In the genomic region with DNA sequence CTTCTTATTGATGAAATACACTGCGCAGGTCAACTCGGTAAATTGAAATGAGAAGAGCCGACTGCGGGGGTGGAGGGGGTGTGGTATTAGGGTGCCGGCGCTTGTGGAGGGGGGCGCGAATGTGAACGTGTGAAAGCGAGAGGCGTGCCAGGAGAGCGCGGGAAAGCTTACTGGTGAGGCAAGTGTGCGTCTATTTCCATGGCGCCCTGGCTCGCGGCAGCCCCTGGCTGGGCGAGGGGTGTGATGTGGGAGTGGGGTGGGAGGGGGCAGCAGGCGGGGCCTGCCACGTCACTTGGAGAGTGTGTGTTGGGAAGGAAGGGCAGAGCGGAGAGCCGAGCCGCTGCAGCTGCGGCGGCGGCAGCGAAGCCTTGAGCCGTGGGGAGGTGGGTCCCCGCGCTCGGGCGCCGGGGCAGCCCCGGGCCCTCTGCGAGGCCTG, we compare ENCODE assay signal across 8 cellular contexts.
DNase-seq lines count a peak whose midpoint lies in the region; ATAC-seq, FAIRE-seq and TF ChIP-seq lines count a peak whose summit lies in the region.

No MANE protein-coding gene starts in this region.

- H3K4me3 Mint-ChIP-seq in astrocyte (ENCODE audit: unreplicated experiment) = peak overlapping the region; percentile 84

- H3K4me2 ChIP-seq in astrocyte (ENCODE audit: low read length) = peak overlapping the region; percentile 88

- H2AFZ ChIP-seq in astrocyte (ENCODE audit: low read depth, low read length) = peak overlapping the region; percentile 78

- FAIRE-seq in astrocyte (lab: Jason Lieb, UNC) = no peak

- H3K36me3 ChIP-seq in astrocyte (ENCODE audit: insufficient read depth, low read length) (no peaks in the 10 kb centered on the region), lower lobe of right lung (no peaks in the 10 kb centered on the region), transverse colon (no peaks in the 10 kb centered on the region)

- TF ChIP-seq CTCF in astrocyte (IDR thresholded peaks at IDR 0.05; ENCODE audit: insufficient read depth, low read depth, low read length) = no peak
- no peak for TF ChIP-seq CTCF in lower lobe of right lung (IDR thresholded peaks at IDR 0.05)
- no peak for TF ChIP-seq CTCF in transverse colon (IDR thresholded peaks at IDR 0.05)

- H3K9me3 Mint-ChIP-seq in astrocyte (ENCODE audit: unreplicated experiment) = peaks cover 1% of the 10 kb centered on the region

- H3K79me2 ChIP-seq in astrocyte (ENCODE audit: insufficient read depth, low read length) = peaks cover 3% of the 10 kb centered on the region

- no peaks in the 10 kb centered on the region for H4K20me1 ChIP-seq in astrocyte (ENCODE audit: insufficient read depth, low read length)

- no peaks in the 10 kb centered on the region for H3K4me1 Mint-ChIP-seq in astrocyte (ENCODE audit: low read depth, unreplicated experiment)

- H3K27ac Mint-ChIP-seq in astrocyte (ENCODE audit: unreplicated experiment) = peak overlapping the region; percentile 12

- peaks cover 12% of the 10 kb centered on the region for H3K27me3 ChIP-seq in astrocyte (ENCODE audit: insufficient read depth, low read length)
- H3K27me3 ChIP-seq in lower lobe of right lung (ENCODE audit: low read depth) = peaks cover 48% of the 10 kb centered on the region
- peaks cover 73% of the 10 kb centered on the region for H3K27me3 ChIP-seq in transverse colon

- H3K4me1 ChIP-seq in astrocyte (ENCODE audit: insufficient read depth, low read length) (peaks cover 9% of the 10 kb centered on the region), lower lobe of right lung (peaks cover 13% of the 10 kb centered on the region), transverse colon (peaks cover 0 to 17% (median 8%) of the 10 kb centered on the region in 4 donors)

- in situ Hi-C loops in transverse colon (cut with MboI; ENCODE audit: low pct_ligation_motif_present in 1 of 4, low pct_unique_long_range_greater_than_20kb in 1 of 4, low sequenced_read_pairs in 3 of 4) = no loop called here

- WGBS in transverse colon (ENCODE audit: low coverage in 1 of 2), 2 donors = 11 to 14% methylated on average over 10 to 32 of the region's 35 CpGs

- peak overlapping the region; percentile 56 for H3K4me3 ChIP-seq in astrocyte (ENCODE audit: insufficient read depth, low read depth, low read length)
- H3K4me3 ChIP-seq in lower lobe of right lung = peak overlapping the region; percentile 40
- peak overlapping the region in 3 of 4 donors; percentile 17 to 49 (median 26) for H3K4me3 ChIP-seq in transverse colon

- TF ChIP-seq EP300 in transverse colon (IDR thresholded peaks at IDR 0.05; ENCODE audit: low read depth) = no peak

- H3K27ac ChIP-seq in astrocyte (ENCODE audit: low read depth, low read length) (no peak overlapping the region), lower lobe of right lung (no peak overlapping the region), transverse colon (no peak overlapping the region)

- intact Hi-C loops in lower lobe of right lung (cut with DNase I) (no loop called here), transverse colon (cut with DNase I; ENCODE audit: low total_unique reads) (no loop called here)

- peak in 1 of 2 donors; percentile 19 for ATAC-seq in lower lobe of right lung

- DNase-seq in activated gamma-delta T cell (lab: John Stamatoyannopoulos, UW) (peak; percentile 13), activated gamma-delta T cell treated with Interleukin-2 at 50 U/mL for 16 hours (no peak), astrocyte (ENCODE audit: low read depth) (peak; percentile 27), lower lobe of right lung (no peak), transverse colon (no peak), UCSD-AML1 (lab: John Stamatoyannopoulos, UW; ENCODE audit: unreplicated experiment) (no peak), COLO668 (lab: John Stamatoyannopoulos, UW; ENCODE audit: unreplicated experiment) (no peak), AG08396 (ENCODE audit: low spot score) (no peak)

- peaks cover 4% of the 10 kb centered on the region for H3K36me3 Mint-ChIP-seq in astrocyte (ENCODE audit: low read depth, unreplicated experiment)

- H3K27me3 Mint-ChIP-seq in astrocyte (ENCODE audit: low read depth, unreplicated experiment) = peaks cover 19% of the 10 kb centered on the region

- TF ChIP-seq POLR2A in transverse colon (IDR thresholded peaks at IDR 0.05) = no peak

- H3K9me3 ChIP-seq in astrocyte (ENCODE audit: insufficient read depth, low read depth, low read length) (no peaks in the 10 kb centered on the region), lower lobe of right lung (no peaks in the 10 kb centered on the region), transverse colon (no peaks in the 10 kb centered on the region)

- peak overlapping the region; percentile 61 for H3K9ac ChIP-seq in astrocyte (ENCODE audit: low read length)

Comparison
In these comparisons a context has a peak if more than half of its experiments do, and no peak if none do; other contexts are left out.
1. DNase-seq: peak in activated gamma-delta T cell (single experiment) and astrocyte (single experiment); none in activated gamma-delta T cell treated with Interleukin-2 at 50 U/mL for 16 hours (single experiment), lower lobe of right lung (single experiment), transverse colon (single experiment), UCSD-AML1 (single experiment), COLO668 (single experiment) and AG08396 (single experiment).
2. Peak in every context shown above with its lines, with median percentiles within 50 percentile points of each other: H3K4me3 ChIP-seq.